Comparison of ENCODE assay signal across 1 cellular context in the genomic region with DNA sequence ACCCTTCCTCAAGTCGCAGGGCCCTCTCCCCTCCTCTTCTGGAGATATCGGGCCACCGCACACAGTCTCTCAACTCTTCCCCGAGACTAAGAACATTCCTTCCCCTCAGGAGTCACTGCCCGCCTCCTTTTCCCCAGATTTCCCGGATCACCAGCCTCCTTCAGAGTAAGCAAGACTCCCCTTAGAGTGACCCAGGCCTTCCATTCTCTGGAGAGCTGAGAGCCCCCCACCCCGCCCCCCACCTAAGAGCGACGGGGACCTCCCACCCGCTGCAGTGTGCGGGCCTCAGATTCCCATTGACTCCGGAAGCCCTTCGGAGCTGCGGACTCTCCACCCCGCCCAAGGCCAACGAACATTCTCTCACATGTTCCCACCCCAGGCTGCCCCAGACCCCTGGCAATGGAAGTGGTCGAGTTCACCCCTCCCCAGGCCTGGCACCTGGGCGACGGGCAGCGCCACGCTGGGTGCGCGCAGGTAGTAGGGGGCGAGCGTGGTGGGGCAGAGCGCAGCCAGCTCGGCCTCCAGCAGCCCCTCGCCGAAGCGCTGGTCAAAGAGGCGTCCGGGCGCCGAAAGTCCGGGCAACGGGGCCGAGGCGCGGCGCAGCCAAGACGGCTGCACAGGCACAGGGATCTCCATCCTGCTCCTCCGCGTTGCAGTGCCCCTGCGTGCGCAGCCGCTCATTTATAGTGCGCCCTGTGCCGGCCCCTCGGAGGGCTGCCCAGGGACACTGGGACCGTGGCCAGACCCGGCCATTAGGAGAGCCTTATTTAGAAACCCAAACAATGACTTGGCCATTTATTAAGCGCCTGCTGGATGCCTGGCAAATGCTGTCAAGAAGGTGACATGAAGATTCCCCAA.
TF ChIP-seq lines count a peak whose summit lies in the region.

HSPB6 (minus strand) TSS at position 657 of the 858 bp plus-strand sequence; CDS start at position 636, 21 bp downstream.

TF ChIP-seq in GM23338, 12 proteins besides CTCF, POLR2A, EP300 and RAD21 (continued from another document):
- TF ChIP-seq REST (IDR thresholded peaks at IDR 0.05; ENCODE audit: unreplicated experiment): no peak
- TF ChIP-seq, protein P1, sequence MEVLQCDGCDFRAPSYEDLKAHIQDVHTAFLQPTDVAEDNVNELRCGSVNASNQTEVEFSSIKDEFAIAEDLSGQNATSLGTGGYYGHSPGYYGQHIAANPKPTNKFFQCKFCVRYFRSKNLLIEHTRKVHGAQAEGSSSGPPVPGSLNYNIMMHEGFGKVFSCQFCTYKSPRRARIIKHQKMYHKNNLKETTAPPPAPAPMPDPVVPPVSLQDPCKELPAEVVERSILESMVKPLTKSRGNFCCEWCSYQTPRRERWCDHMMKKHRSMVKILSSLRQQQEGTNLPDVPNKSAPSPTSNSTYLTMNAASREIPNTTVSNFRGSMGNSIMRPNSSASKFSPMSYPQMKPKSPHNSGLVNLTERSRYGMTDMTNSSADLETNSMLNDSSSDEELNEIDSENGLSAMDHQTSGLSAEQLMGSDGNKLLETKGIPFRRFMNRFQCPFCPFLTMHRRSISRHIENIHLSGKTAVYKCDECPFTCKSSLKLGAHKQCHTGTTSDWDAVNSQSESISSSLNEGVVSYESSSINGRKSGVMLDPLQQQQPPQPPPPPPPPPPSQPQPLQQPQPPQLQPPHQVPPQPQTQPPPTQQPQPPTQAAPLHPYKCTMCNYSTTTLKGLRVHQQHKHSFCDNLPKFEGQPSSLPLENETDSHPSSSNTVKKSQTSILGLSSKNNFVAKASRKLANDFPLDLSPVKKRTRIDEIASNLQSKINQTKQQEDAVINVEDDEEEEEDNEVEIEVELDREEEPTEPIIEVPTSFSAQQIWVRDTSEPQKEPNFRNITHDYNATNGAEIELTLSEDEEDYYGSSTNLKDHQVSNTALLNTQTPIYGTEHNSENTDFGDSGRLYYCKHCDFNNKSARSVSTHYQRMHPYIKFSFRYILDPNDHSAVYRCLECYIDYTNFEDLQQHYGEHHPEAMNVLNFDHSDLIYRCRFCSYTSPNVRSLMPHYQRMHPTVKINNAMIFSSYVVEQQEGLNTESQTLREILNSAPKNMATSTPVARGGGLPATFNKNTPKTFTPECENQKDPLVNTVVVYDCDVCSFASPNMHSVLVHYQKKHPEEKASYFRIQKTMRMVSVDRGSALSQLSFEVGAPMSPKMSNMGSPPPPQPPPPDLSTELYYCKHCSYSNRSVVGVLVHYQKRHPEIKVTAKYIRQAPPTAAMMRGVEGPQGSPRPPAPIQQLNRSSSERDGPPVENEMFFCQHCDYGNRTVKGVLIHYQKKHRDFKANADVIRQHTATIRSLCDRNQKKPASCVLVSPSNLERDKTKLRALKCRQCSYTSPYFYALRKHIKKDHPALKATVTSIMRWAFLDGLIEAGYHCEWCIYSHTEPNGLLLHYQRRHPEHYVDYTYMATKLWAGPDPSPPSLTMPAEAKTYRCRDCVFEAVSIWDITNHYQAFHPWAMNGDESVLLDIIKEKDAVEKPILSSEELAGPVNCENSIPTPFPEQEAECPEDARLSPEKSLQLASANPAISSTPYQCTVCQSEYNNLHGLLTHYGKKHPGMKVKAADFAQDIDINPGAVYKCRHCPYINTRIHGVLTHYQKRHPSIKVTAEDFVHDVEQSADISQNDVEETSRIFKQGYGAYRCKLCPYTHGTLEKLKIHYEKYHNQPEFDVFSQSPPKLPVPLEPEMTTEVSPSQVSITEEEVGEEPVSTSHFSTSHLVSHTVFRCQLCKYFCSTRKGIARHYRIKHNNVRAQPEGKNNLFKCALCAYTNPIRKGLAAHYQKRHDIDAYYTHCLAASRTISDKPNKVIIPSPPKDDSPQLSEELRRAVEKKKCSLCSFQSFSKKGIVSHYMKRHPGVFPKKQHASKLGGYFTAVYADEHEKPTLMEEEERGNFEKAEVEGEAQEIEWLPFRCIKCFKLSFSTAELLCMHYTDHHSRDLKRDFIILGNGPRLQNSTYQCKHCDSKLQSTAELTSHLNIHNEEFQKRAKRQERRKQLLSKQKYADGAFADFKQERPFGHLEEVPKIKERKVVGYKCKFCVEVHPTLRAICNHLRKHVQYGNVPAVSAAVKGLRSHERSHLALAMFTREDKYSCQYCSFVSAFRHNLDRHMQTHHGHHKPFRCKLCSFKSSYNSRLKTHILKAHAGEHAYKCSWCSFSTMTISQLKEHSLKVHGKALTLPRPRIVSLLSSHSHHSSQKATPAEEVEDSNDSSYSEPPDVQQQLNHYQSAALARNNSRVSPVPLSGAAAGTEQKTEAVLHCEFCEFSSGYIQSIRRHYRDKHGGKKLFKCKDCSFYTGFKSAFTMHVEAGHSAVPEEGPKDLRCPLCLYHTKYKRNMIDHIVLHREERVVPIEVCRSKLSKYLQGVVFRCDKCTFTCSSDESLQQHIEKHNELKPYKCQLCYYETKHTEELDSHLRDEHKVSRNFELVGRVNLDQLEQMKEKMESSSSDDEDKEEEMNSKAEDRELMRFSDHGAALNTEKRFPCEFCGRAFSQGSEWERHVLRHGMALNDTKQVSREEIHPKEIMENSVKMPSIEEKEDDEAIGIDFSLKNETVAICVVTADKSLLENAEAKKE (CRISPR knock-in tag; IDR thresholded peaks at IDR 0.05): no peak
TF ChIP-seq in GM23338: peak in this region for 1.
